ENCODE assay signal across 8 cellular contexts in genomic region chr9:131405858-131406566, GRCh38.
DNase-seq lines count a peak whose midpoint lies in the region; ATAC-seq lines count a peak whose summit lies in the region.

No MANE protein-coding gene starts in this region.

- peaks cover 91% of the 10 kb centered on the region for H3K4me1 Mint-ChIP-seq in activated naive CD8-positive, alpha-beta T cell (ENCODE audit: low read depth)
- peaks cover 63 to 90% of the 10 kb centered on the region in 2 donors for H3K4me1 Mint-ChIP-seq in stimulated activated naive B cell treated with anti-CD40 and anti-IgM and Interleukin-4, amounts not matched to agents 10 μg/mL and 1 μg/mL and 100 μg/mL, for 72 hours

- H3K27ac ChIP-seq in iPS-20b (ENCODE audit: low read length), result peak overlapping the region; percentile 73

- peaks cover 71% of the 10 kb centered on the region for H3K4me1 ChIP-seq in iPS-20b (ENCODE audit: insufficient read depth, low read length)

- H3K4me3 Mint-ChIP-seq in activated naive CD8-positive, alpha-beta T cell, result peak overlapping the region; percentile 79
- H3K4me3 Mint-ChIP-seq in stimulated activated naive B cell treated with anti-CD40 and anti-IgM and Interleukin-4, amounts not matched to agents 10 μg/mL and 1 μg/mL and 100 μg/mL, for 72 hours, result peak overlapping the region; percentile 17 to 43

- H3K36me3 Mint-ChIP-seq in activated naive CD8-positive, alpha-beta T cell, result peaks cover 3% of the 10 kb centered on the region
- H3K36me3 Mint-ChIP-seq in stimulated activated naive B cell treated with anti-CD40 and anti-IgM and Interleukin-4, amounts not matched to agents 10 μg/mL and 1 μg/mL and 100 μg/mL, for 72 hours, result peaks cover 18 to 28% of the 10 kb centered on the region in 2 donors

- no peaks in the 10 kb centered on the region for H3K27me3 ChIP-seq in iPS-20b (ENCODE audit: insufficient read depth, low read length)

- ATAC-seq in stimulated activated naive B cell treated with anti-CD40 and anti-IgM and Interleukin-4, amounts not matched to agents 10 μg/mL and 1 μg/mL and 100 μg/mL, for 72 hours (replicated peaks), result no peak
- ATAC-seq in GM21786 (IDR thresholded peaks at IDR 0.05; ENCODE audit: unreplicated experiment), result no peak

- peak overlapping the region; percentile 46; the same call in 1 of the 2 replicates for H3K9ac ChIP-seq in iPS-20b (ENCODE audit: low read depth, low read length)

- DNase-seq in NCI-H1417 (lab: John Stamatoyannopoulos, UW), result peak; percentile 24 to 64 (median 36)
- DNase-seq in NCI-H1417 treated with DMSO at 0.1 percent for 48 hours (lab: John Stamatoyannopoulos, UW), result no peak
- no peak for DNase-seq in stimulated activated naive B cell treated with anti-CD40 and anti-IgM and Interleukin-4, amounts not matched to agents 10 μg/mL and 1 μg/mL and 100 μg/mL, for 72 hours
- DNase-seq in pons (ENCODE audit: low spot score), result no peak
- no peak for DNase-seq in UCSD-AML1 (lab: John Stamatoyannopoulos, UW; ENCODE audit: unreplicated experiment)

- H3K4me3 ChIP-seq in iPS-20b (ENCODE audit: low read length), result peak overlapping the region; percentile 43

- no peaks in the 10 kb centered on the region for H3K9me3 Mint-ChIP-seq in activated naive CD8-positive, alpha-beta T cell (ENCODE audit: low read depth)
- H3K9me3 Mint-ChIP-seq in stimulated activated naive B cell treated with anti-CD40 and anti-IgM and Interleukin-4, amounts not matched to agents 10 μg/mL and 1 μg/mL and 100 μg/mL, for 72 hours, result no peaks in the 10 kb centered on the region

- H3K27ac Mint-ChIP-seq in activated naive CD8-positive, alpha-beta T cell, result peak overlapping the region; percentile 93
- peak overlapping the region; percentile 57 for H3K27ac Mint-ChIP-seq in stimulated activated naive B cell treated with anti-CD40 and anti-IgM and Interleukin-4, amounts not matched to agents 10 μg/mL and 1 μg/mL and 100 μg/mL, for 72 hours

- no peaks in the 10 kb centered on the region for H3K27me3 Mint-ChIP-seq in activated naive CD8-positive, alpha-beta T cell
- no peaks in the 10 kb centered on the region for H3K27me3 Mint-ChIP-seq in stimulated activated naive B cell treated with anti-CD40 and anti-IgM and Interleukin-4, amounts not matched to agents 10 μg/mL and 1 μg/mL and 100 μg/mL, for 72 hours

- H3K9me3 ChIP-seq in iPS-20b (ENCODE audit: insufficient read depth, low read depth, low read length), result no peaks in the 10 kb centered on the region

- H3K36me3 ChIP-seq in iPS-20b (ENCODE audit: insufficient read depth, low read depth, low read length), result 0 out of 2 replicates have a peak, but pooled peaks cover 9% of the 10 kb centered on the region

Comparison
In these comparisons a context has a peak if more than half of its experiments do, and no peak if none do; other contexts are left out.
1. DNase-seq: peak in NCI-H1417 (3 of 3); none in NCI-H1417 treated with DMSO at 0.1 percent for 48 hours (single experiment), stimulated activated naive B cell treated with anti-CD40 and anti-IgM and Interleukin-4, amounts not matched to agents 10 μg/mL and 1 μg/mL and 100 μg/mL, for 72 hours (single experiment), pons (single experiment) and UCSD-AML1 (single experiment).